In genomic region chr17:75753514-75754377, GRCh38 we compare ENCODE assay signal across 8 cellular contexts. TPM values are rescaled to one million over a fixed set of nuclear protein-coding genes. Genes with fewer than 3 reads are reported as not detected.
A peak's percentile ranks its signal among the peaks of the same experiment; 100 is the strongest.
DNase-seq lines count a peak whose midpoint lies in the region; ATAC-seq and TF ChIP-seq lines count a peak whose summit lies in the region.

No MANE protein-coding gene starts in this region.

- DNase-seq in COLO668 (lab: John Stamatoyannopoulos, UW; ENCODE audit: unreplicated experiment) = peak; percentile 71
- peak; percentile 52 for DNase-seq in NCI-H510A (lab: John Stamatoyannopoulos, UW)
- DNase-seq in activated CD8-positive, alpha-beta memory T cell treated with anti-CD3 and anti-CD28 coated beads for 48 hours (ENCODE audit: low read depth in 2 of 3, low spot score in 2 of 3) = peak in 2 of 3 experiments; percentile 56 to 58
- no peak for DNase-seq in esophagus muscularis mucosa (ENCODE audit: extremely low spot score)
- peak; percentile 57 to 82 (median 72) for DNase-seq in naive thymus-derived CD4-positive, alpha-beta T cell
- DNase-seq in stimulated activated naive CD4-positive, alpha-beta T cell treated with Interleukin-2 at 50 U/mL for 16 hours (lab: John Stamatoyannopoulos, UW) = peak; percentile 63
- DNase-seq in HPDE6-E6E7 (ENCODE audit: extremely low spot score) = no peak

- H3K4me1 ChIP-seq in esophagus muscularis mucosa = peaks cover 15 to 43% (median 36%) of the 10 kb centered on the region in 4 donors
- peaks cover 5 to 17% of the 10 kb centered on the region in 2 donors for H3K4me1 ChIP-seq in naive thymus-derived CD4-positive, alpha-beta T cell (ENCODE audit: control insufficient read depth in 2 of 2, insufficient read depth in 2 of 2, low read length in 2 of 2)

- H3K27ac Mint-ChIP-seq in naive thymus-derived CD4-positive, alpha-beta T cell = peak overlapping the region in 1 of 9 donors; percentile 46

- H3K4me1 Mint-ChIP-seq in naive thymus-derived CD4-positive, alpha-beta T cell = peaks cover 6 to 18% (median 12%) of the 10 kb centered on the region in 7 donors

- peak; percentile 46 for ATAC-seq in GM21717 (IDR thresholded peaks at IDR 0.05; ENCODE audit: unreplicated experiment)
- ATAC-seq in naive thymus-derived CD4-positive, alpha-beta T cell = peak; percentile 86

- peak overlapping the region; percentile 68 to 74 (median 70) for H3K27ac ChIP-seq in esophagus muscularis mucosa (replicated peaks in 1 of 4)
- peak overlapping the region; percentile 67 for H3K27ac ChIP-seq in naive thymus-derived CD4-positive, alpha-beta T cell (ENCODE audit: low read depth, low read length)

- H3K27me3 ChIP-seq in esophagus muscularis mucosa = no peaks in the 10 kb centered on the region
- H3K27me3 ChIP-seq in naive thymus-derived CD4-positive, alpha-beta T cell (ENCODE audit: control insufficient read depth in 2 of 2, insufficient read depth in 2 of 2, low read length in 2 of 2) = no peaks in the 10 kb centered on the region

- intact Hi-C loops in esophagus muscularis mucosa (cut with DNase I) = no loop called here
- intact Hi-C loops in naive thymus-derived CD4-positive, alpha-beta T cell (cut with micrococcal nuclease) = loop anchor here (1.0 to 2.0 kb wide), 6 partner anchors 12 to 251 kb away; partner anchors contain the start of genes GALK1 (in 1 of the 2), TRIM65 (in 1 of the 2) and UNK (in 1 of the 2)

- peaks cover 0 to 87% (median 35%) of the 10 kb centered on the region in 4 donors for H3K36me3 ChIP-seq in esophagus muscularis mucosa
- H3K36me3 ChIP-seq in naive thymus-derived CD4-positive, alpha-beta T cell (ENCODE audit: control insufficient read depth in 2 of 3, insufficient read depth in 3 of 3, low read length in 3 of 3) = peaks cover 0 to 13% (median under 1%) of the 10 kb centered on the region in 3 experiments

- TF ChIP-seq CTCF in esophagus muscularis mucosa (IDR thresholded peaks at IDR 0.05) = peak; percentile 70 to 87 (median 71)

- peak overlapping the region; percentile 39 to 89 (median 59) for H3K4me3 Mint-ChIP-seq in naive thymus-derived CD4-positive, alpha-beta T cell

- H3K9me3 Mint-ChIP-seq in naive thymus-derived CD4-positive, alpha-beta T cell = no peaks in the 10 kb centered on the region

- peaks cover 0 to 4% (median 0%) of the 10 kb centered on the region in 5 donors for H3K27me3 Mint-ChIP-seq in naive thymus-derived CD4-positive, alpha-beta T cell

- POLR2A ChIA-PET in naive thymus-derived CD4-positive, alpha-beta T cell (lab: Charles Lee) = interaction anchor here (0.5 to 2.5 kb wide), 26 partner anchors 9 to 631 kb away, joined by 3 to 62 read pairs (median 4); partner anchors contain the start of genes GALK1, MYO15B, RECQL5 and SAP30BP

- WGBS in esophagus muscularis mucosa = 80% methylated on average over 1 of the region's 76 CpGs

- H3K4me3 ChIP-seq in esophagus muscularis mucosa = peak overlapping the region; percentile 55 to 66 (median 60)
- peak overlapping the region; percentile 61 for H3K4me3 ChIP-seq in naive thymus-derived CD4-positive, alpha-beta T cell (ENCODE audit: low read length)

- CTCF ChIA-PET in naive thymus-derived CD4-positive, alpha-beta T cell (lab: Charles Lee) = interaction anchor here (0.6 to 2.8 kb wide), 41 partner anchors 9 to 552 kb away, joined by 3 to 21 read pairs (median 5); partner anchors contain the start of genes GALK1, RECQL5, SAP30BP and SLC25A19

- TF ChIP-seq POLR2A in esophagus muscularis mucosa (IDR thresholded peaks at IDR 0.05; ENCODE audit: low read depth) = no peak

- no peaks in the 10 kb centered on the region for H3K9me3 ChIP-seq in esophagus muscularis mucosa
- H3K9me3 ChIP-seq in naive thymus-derived CD4-positive, alpha-beta T cell (ENCODE audit: control insufficient read depth in 2 of 3, low read length in 3 of 3) = no peaks in the 10 kb centered on the region

- TF ChIP-seq EP300 in esophagus muscularis mucosa (IDR thresholded peaks at IDR 0.05) = no peak

- no peaks in the 10 kb centered on the region for H3K36me3 Mint-ChIP-seq in naive thymus-derived CD4-positive, alpha-beta T cell

RNA-seq across cellular contexts. Expression of gene GALK1, which starts 11.2 kb away (rescaled TPM):
- 10 to 100 TPM; 16.9 to 34.1 (median 24.4) TPM for total RNA-seq in esophagus muscularis mucosa
- 10 to 100 TPM in 4 of 5 experiments, 1 to 10 TPM in 1; 9.9 to 42.9 (median 22.1) TPM for total RNA-seq in naive thymus-derived CD4-positive, alpha-beta T cell
- polyA plus RNA-seq in naive thymus-derived CD4-positive, alpha-beta T cell = 10 to 100 TPM; 12.8 to 18.9 TPM

RNA-seq across cellular contexts. Expression of gene UNK, which starts 30.9 kb away (rescaled TPM):
- 10 to 100 TPM; 18.0 to 23.7 (median 20.0) TPM for total RNA-seq in esophagus muscularis mucosa
- total RNA-seq in naive thymus-derived CD4-positive, alpha-beta T cell = 10 to 100 TPM; 32.0 to 49.8 (median 41.0) TPM
- 10 to 100 TPM; 21.5 to 22.1 TPM for polyA plus RNA-seq in naive thymus-derived CD4-positive, alpha-beta T cell

RNA-seq across cellular contexts. Expression of gene ITGB4, which starts 32.5 kb away (rescaled TPM):
- total RNA-seq in esophagus muscularis mucosa = 10 to 100 TPM; 36.5 to 57.4 (median 46.6) TPM
- 1 to 10 TPM in 3 of 5 experiments, under 1 TPM in 2; 0.49 to 1.8 (median 1.2) TPM for total RNA-seq in naive thymus-derived CD4-positive, alpha-beta T cell
- polyA plus RNA-seq in naive thymus-derived CD4-positive, alpha-beta T cell = under 1 TPM; 0.09 to 0.35 TPM

Comparison
In these comparisons a context has a peak if more than half of its experiments do, and no peak if none do; other contexts are left out.
1. DNase-seq: peak in COLO668 (single experiment), NCI-H510A (single experiment), activated CD8-positive, alpha-beta memory T cell treated with anti-CD3 and anti-CD28 coated beads for 48 hours (2 of 3), naive thymus-derived CD4-positive, alpha-beta T cell (9 of 9) and stimulated activated naive CD4-positive, alpha-beta T cell treated with Interleukin-2 at 50 U/mL for 16 hours (single experiment); none in esophagus muscularis mucosa (single experiment) and HPDE6-E6E7 (single experiment).
2. RNA of gene ITGB4, which starts 32.5 kb away (total RNA-seq): 36.5 to 57.4 TPM in esophagus muscularis mucosa; 0.49 to 1.8 TPM in naive thymus-derived CD4-positive, alpha-beta T cell; every median in the first group is over 10 times any median in the second.